Comparison of ENCODE assay signal across 19 cellular contexts in genomic region chr11:63997104-63997700, GRCh38. TPM values are rescaled to one million over a fixed set of nuclear protein-coding genes. Genes with fewer than 3 reads are reported as not detected.
DNase-seq lines count a peak whose midpoint lies in the region; ATAC-seq and TF ChIP-seq lines count a peak whose summit lies in the region.
"Had no signal": no experiment of that assay in that cellular context is flagged by ENCODE, and none has a peak within 500 bp of the region (broad histone marks: within the 10 kb centered on the region; RNA-seq: fewer than 3 reads in every experiment).

No MANE protein-coding gene starts in this region.

- H3K4me3 Mint-ChIP-seq in Calu3 (ENCODE audit: low read depth, unreplicated experiment) = no peak overlapping the region
- H3K4me3 Mint-ChIP-seq in central memory CD8-positive, alpha-beta T cell = no peak overlapping the region
- no peak overlapping the region for H3K4me3 Mint-ChIP-seq in stimulated activated effector memory CD8-positive, alpha-beta T cell treated with anti-CD3 and anti-CD28 coated beads, Interleukin-12 subunit alpha, Interleukin-12 subunit beta, amount 100 ng/mL, for 72 hours
- no peak overlapping the region for H3K4me3 Mint-ChIP-seq in activated T-helper 17 cell treated with anti-CD3 and anti-CD28 coated beads, Interleukin-2, amount 50 U/mL, for 72 hours

- intact Hi-C loops in Calu3 (cut with micrococcal nuclease; ENCODE audit: unreplicated experiment) (no loop called here), PC-3 (cut with micrococcal nuclease) (no loop called here)

- H3K27me3 ChIP-seq in PC-3 (ENCODE audit: low read length) = no peaks in the 10 kb centered on the region
- H3K27me3 ChIP-seq: Peyer's patch had no signal

- DNase-seq in Calu3 (no peak), PC-3 (no peak), ureter (ENCODE audit: low spot score) (no peak)
- DNase-seq in central memory CD8-positive, alpha-beta T cell (ENCODE audit: low spot score in 2 of 2) = no peak
- no peak for DNase-seq in stimulated activated effector memory CD8-positive, alpha-beta T cell treated with anti-CD3 and anti-CD28 coated beads, Interleukin-12 subunit alpha, Interleukin-12 subunit beta, amount 100 ng/mL, for 72 hours (ENCODE audit: low spot score in 2 of 2)
- DNase-seq in stimulated activated CD4-positive, alpha-beta T cell treated with anti-CD3 and anti-CD28 coated beads, Interleukin-4, amount 100 ng/mL, for 1 hour = no peak
- DNase-seq: Caco-2; CD4-positive, alpha-beta T cell; DMS153; GDM1; GOT3; KBM-7; NCI-H1105 treated with DMSO at 0.1 percent for 48 hours; NCI-H1694; NCI-H748 treated with DMSO at 0.1 percent for 48 hours; Peyer's patch had no signal

- H3F3A ChIP-seq in PC-3 (ENCODE audit: low read length, unreplicated experiment) = no peaks in the 10 kb centered on the region

- H3K9me3 Mint-ChIP-seq in Calu3 (ENCODE audit: low read depth, unreplicated experiment) = no peaks in the 10 kb centered on the region
- no peaks in the 10 kb centered on the region for H3K9me3 Mint-ChIP-seq in central memory CD8-positive, alpha-beta T cell
- no peaks in the 10 kb centered on the region for H3K9me3 Mint-ChIP-seq in stimulated activated effector memory CD8-positive, alpha-beta T cell treated with anti-CD3 and anti-CD28 coated beads, Interleukin-12 subunit alpha, Interleukin-12 subunit beta, amount 100 ng/mL, for 72 hours
- no peaks in the 10 kb centered on the region for H3K9me3 Mint-ChIP-seq in activated T-helper 17 cell treated with anti-CD3 and anti-CD28 coated beads, Interleukin-2, amount 50 U/mL, for 72 hours
- H3K9me3 Mint-ChIP-seq: CD4-positive, alpha-beta T cell had no signal

- no peak overlapping the region for H3K4me3 ChIP-seq in PC-3 (ENCODE audit: low read length)
- H3K4me3 ChIP-seq: Peyer's patch had no signal

- no peaks in the 10 kb centered on the region for H3K9me2 ChIP-seq in PC-3 (replicated peaks; ENCODE audit: low read length)

- POLR2A ChIA-PET in PC-3 (lab: Charles Lee; ENCODE audit: unreplicated experiment) = no interaction called here

- 0 out of 2 replicates have a peak, but pooled peaks cover 4% of the 10 kb centered on the region for H3K79me2 ChIP-seq in PC-3 (ENCODE audit: low read length)

- peaks cover 13% of the 10 kb centered on the region; the same call in 1 of the 2 replicates for H3K4me1 ChIP-seq in PC-3 (ENCODE audit: insufficient read depth, low read length)
- H3K4me1 ChIP-seq: Caco-2 had no signal

- H3K4me2 ChIP-seq in PC-3 (ENCODE audit: low read length) = no peak overlapping the region

- H3K36me3 ChIP-seq in PC-3 (ENCODE audit: low read depth, low read length) = peaks cover 29% of the 10 kb centered on the region

- BruUV-seq in Calu3 (replicated peaks; lab: Mats Ljungman, UMichigan) (TSS peak; percentile 68), PC-3 (replicated peaks; lab: Mats Ljungman, UMichigan) (TSS peak; percentile 46)

- H3K9me3 ChIP-seq in PC-3 (ENCODE audit: low read length) = no peaks in the 10 kb centered on the region
- H3K9me3 ChIP-seq: Caco-2, Peyer's patch had no signal

- no peak overlapping the region for H3K9ac ChIP-seq in PC-3 (ENCODE audit: low read length)

- peaks cover 51% of the 10 kb centered on the region for H3K36me3 Mint-ChIP-seq in Calu3 (ENCODE audit: insufficient read depth, unreplicated experiment)
- peaks cover 33% of the 10 kb centered on the region for H3K36me3 Mint-ChIP-seq in central memory CD8-positive, alpha-beta T cell (ENCODE audit: insufficient read depth)
- H3K36me3 Mint-ChIP-seq in stimulated activated effector memory CD8-positive, alpha-beta T cell treated with anti-CD3 and anti-CD28 coated beads, Interleukin-12 subunit alpha, Interleukin-12 subunit beta, amount 100 ng/mL, for 72 hours = peaks cover 56% of the 10 kb centered on the region
- H3K36me3 Mint-ChIP-seq in activated T-helper 17 cell treated with anti-CD3 and anti-CD28 coated beads, Interleukin-2, amount 50 U/mL, for 72 hours (ENCODE audit: low read depth) = peaks cover 60% of the 10 kb centered on the region

- H2AFZ ChIP-seq in PC-3 (ENCODE audit: low read length) = no peak overlapping the region

- no peaks in the 10 kb centered on the region for H3K4me1 Mint-ChIP-seq in Calu3 (ENCODE audit: low read depth, unreplicated experiment)
- peaks cover 36% of the 10 kb centered on the region for H3K4me1 Mint-ChIP-seq in central memory CD8-positive, alpha-beta T cell
- peaks cover 44% of the 10 kb centered on the region for H3K4me1 Mint-ChIP-seq in stimulated activated effector memory CD8-positive, alpha-beta T cell treated with anti-CD3 and anti-CD28 coated beads, Interleukin-12 subunit alpha, Interleukin-12 subunit beta, amount 100 ng/mL, for 72 hours
- peaks cover 8% of the 10 kb centered on the region for H3K4me1 Mint-ChIP-seq in activated T-helper 17 cell treated with anti-CD3 and anti-CD28 coated beads, Interleukin-2, amount 50 U/mL, for 72 hours

- no peak overlapping the region for H3K27ac ChIP-seq in PC-3 (ENCODE audit: low read length)
- H3K27ac ChIP-seq: Peyer's patch had no signal

- no peaks in the 10 kb centered on the region for H3K27me3 Mint-ChIP-seq in Calu3 (ENCODE audit: unreplicated experiment)
- no peaks in the 10 kb centered on the region for H3K27me3 Mint-ChIP-seq in central memory CD8-positive, alpha-beta T cell
- no peaks in the 10 kb centered on the region for H3K27me3 Mint-ChIP-seq in activated T-helper 17 cell treated with anti-CD3 and anti-CD28 coated beads, Interleukin-2, amount 50 U/mL, for 72 hours
- H3K27me3 Mint-ChIP-seq: CD4-positive, alpha-beta T cell had no signal

- H4K20me1 ChIP-seq in PC-3 (ENCODE audit: low read length) = no peaks in the 10 kb centered on the region

- TF ChIP-seq CTCF in Calu3 (IDR thresholded peaks at IDR 0.05; ENCODE audit: unreplicated experiment) = no peak
- TF ChIP-seq CTCF in PC-3 (conservative IDR thresholded peaks at IDR 0.05; ENCODE audit: low read depth, low read length) = no peak

- no peak for ATAC-seq in PC-3
- no peak for ATAC-seq in central memory CD8-positive, alpha-beta T cell (replicated peaks; ENCODE audit: extremely low read depth, poor library complexity, severe bottlenecking)
- ATAC-seq in stimulated activated effector memory CD8-positive, alpha-beta T cell treated with anti-CD3 and anti-CD28 coated beads, Interleukin-12 subunit alpha, Interleukin-12 subunit beta, amount 100 ng/mL, for 72 hours = no peak
- no peak for ATAC-seq in activated T-helper 17 cell treated with anti-CD3 and anti-CD28 coated beads, Interleukin-2, amount 50 U/mL, for 72 hours (replicated peaks)
- ATAC-seq: Right ventricle myocardium inferior had no signal

- CTCF ChIA-PET in Calu3 (lab: Charles Lee) = no interaction called here
- CTCF ChIA-PET in PC-3 (lab: Charles Lee) = no interaction called here

- H3K27ac Mint-ChIP-seq in Calu3 (ENCODE audit: unreplicated experiment) = no peak overlapping the region
- H3K27ac Mint-ChIP-seq in central memory CD8-positive, alpha-beta T cell (ENCODE audit: low read depth) = peak overlapping the region; percentile 72
- peak overlapping the region; percentile 83 for H3K27ac Mint-ChIP-seq in stimulated activated effector memory CD8-positive, alpha-beta T cell treated with anti-CD3 and anti-CD28 coated beads, Interleukin-12 subunit alpha, Interleukin-12 subunit beta, amount 100 ng/mL, for 72 hours
- no peak overlapping the region for H3K27ac Mint-ChIP-seq in activated T-helper 17 cell treated with anti-CD3 and anti-CD28 coated beads, Interleukin-2, amount 50 U/mL, for 72 hours
- H3K27ac Mint-ChIP-seq: CD4-positive, alpha-beta T cell had no signal

RNA-seq across cellular contexts. Expression of gene OTUB1, which starts 11.0 kb away (rescaled TPM):
- 96.9 and 103 TPM in 2 replicates for total RNA-seq in Calu3 (2022)
- 124 and 129 TPM in 2 replicates for total RNA-seq in PC-3 (2014; rRNA removed)
- total RNA-seq in ureter = 75.5 TPM
- 10 to 100 TPM; 59.4 to 84.2 TPM for total RNA-seq in activated T-helper 17 cell treated with anti-CD3 and anti-CD28 coated beads, Interleukin-2, amount 50 U/mL, for 72 hours

RNA-seq across cellular contexts. Expression of gene COX8A, which starts 22.8 kb away (rescaled TPM):
- total RNA-seq in Calu3 (2022) (313 and 325 TPM in 2 replicates), PC-3 (2014; rRNA removed) (1,480 and 1,500 TPM in 2 replicates), ureter (291 TPM)
- total RNA-seq in activated T-helper 17 cell treated with anti-CD3 and anti-CD28 coated beads, Interleukin-2, amount 50 U/mL, for 72 hours = 100 to 1,000 TPM; 329 to 461 TPM

RNA-seq across cellular contexts. Expression of gene FLRT1, which starts 38.5 kb away (rescaled TPM):
- total RNA-seq in Calu3 (2022) (0.09 and 0.10 TPM in 2 replicates), PC-3 (2014; rRNA removed) (not detected in 2 replicates), ureter (0.13 TPM)
- total RNA-seq in activated T-helper 17 cell treated with anti-CD3 and anti-CD28 coated beads, Interleukin-2, amount 50 U/mL, for 72 hours = not detected
- total RNA-seq: CD4-positive, alpha-beta T cell; Daoy had no signal

RNA-seq across cellular contexts. Expression of gene NAA40, which starts 58.4 kb away (rescaled TPM):
- total RNA-seq in Calu3 (2022) (41.3 and 44.9 TPM in 2 replicates), PC-3 (2014; rRNA removed) (20.9 and 26.7 TPM in 2 replicates), ureter (26.4 TPM)
- total RNA-seq in activated T-helper 17 cell treated with anti-CD3 and anti-CD28 coated beads, Interleukin-2, amount 50 U/mL, for 72 hours = 10 to 100 TPM; 20.2 to 30.9 TPM

Comparison
In these comparisons a context has a peak if more than half of its experiments do, and no peak if none do; other contexts are left out.
1. H3K27ac Mint-ChIP-seq: peak in central memory CD8-positive, alpha-beta T cell (single experiment) and stimulated activated effector memory CD8-positive, alpha-beta T cell treated with anti-CD3 and anti-CD28 coated beads, Interleukin-12 subunit alpha, Interleukin-12 subunit beta, amount 100 ng/mL, for 72 hours (single experiment); none in Calu3 (single experiment) and activated T-helper 17 cell treated with anti-CD3 and anti-CD28 coated beads, Interleukin-2, amount 50 U/mL, for 72 hours (single experiment).